Comparison of ENCODE assay signal across 8 cellular contexts in genomic region chr2:100417745-100418090, GRCh38. TPM values are rescaled to one million over a fixed set of nuclear protein-coding genes. Genes with fewer than 3 reads are reported as not detected.
A peak's percentile ranks its signal among the peaks of the same experiment; 100 is the strongest.
DNase-seq lines count a peak whose midpoint lies in the region; TF ChIP-seq lines count a peak whose summit lies in the region.

No MANE protein-coding gene starts in this region.

- no peak overlapping the region for H3K27ac ChIP-seq in DOHH2 (ENCODE audit: low read depth, low read length)
- peak overlapping the region; percentile 75 for H3K27ac ChIP-seq in RWPE1
- H3K27ac ChIP-seq in esophagus muscularis mucosa (replicated peaks in 1 of 4), result peak overlapping the region; percentile 87 to 92 (median 88)
- no peak overlapping the region for H3K27ac ChIP-seq in parathyroid adenoma

- intact Hi-C loops in esophagus muscularis mucosa (cut with DNase I), result no loop called here

- H3K27me3 ChIP-seq in DOHH2 (ENCODE audit: control insufficient read depth, low read length), result no peaks in the 10 kb centered on the region
- H3K27me3 ChIP-seq in esophagus muscularis mucosa, result no peaks in the 10 kb centered on the region
- H3K27me3 ChIP-seq in parathyroid adenoma (ENCODE audit: control insufficient read depth, insufficient read depth, low read length), result no peaks in the 10 kb centered on the region

- H3K79me2 ChIP-seq in DOHH2 (ENCODE audit: control insufficient read depth, low read length) (peaks cover 19% of the 10 kb centered on the region), parathyroid adenoma (peaks cover 7% of the 10 kb centered on the region)

- H3K9me2 ChIP-seq in DOHH2 (replicated peaks; ENCODE audit: control insufficient read depth, low read length), result no peaks in the 10 kb centered on the region

- 9% methylated on average over 10 of the region's 12 CpGs for WGBS in esophagus muscularis mucosa

- no peaks in the 10 kb centered on the region for H4K20me1 ChIP-seq in DOHH2 (ENCODE audit: control insufficient read depth, insufficient read depth, low read depth, low read length)

- CTCF ChIA-PET in RWPE1 (lab: Yijun Ruan, JAX), result interaction anchor here (1.5 kb wide), 1 partner anchor 37 kb away, joined by 4 read pairs; no protein-coding TSS in a partner anchor

- H3K9me3 ChIP-seq in DOHH2 (ENCODE audit: control insufficient read depth, insufficient read depth, low read length) (no peaks in the 10 kb centered on the region), esophagus muscularis mucosa (no peaks in the 10 kb centered on the region), parathyroid adenoma (ENCODE audit: control insufficient read depth, low read length) (no peaks in the 10 kb centered on the region)

- H3K4me1 ChIP-seq in DOHH2 (ENCODE audit: control insufficient read depth, low read length) (peaks cover 25% of the 10 kb centered on the region), esophagus muscularis mucosa (peaks cover 9 to 31% (median 20%) of the 10 kb centered on the region in 4 donors), parathyroid adenoma (no peaks in the 10 kb centered on the region)

- DNase-seq in RWPE1 (ENCODE audit: low spot score) (no peak), esophagus muscularis mucosa (ENCODE audit: extremely low spot score) (no peak), hippocampal formation (lab: John Stamatoyannopoulos, UW) (no peak), COLO668 (lab: John Stamatoyannopoulos, UW; ENCODE audit: unreplicated experiment) (no peak), G401 (ENCODE audit: low spot score) (no peak)
- no peak for DNase-seq in stimulated activated CD8-positive, alpha-beta memory T cell treated with anti-CD3 and anti-CD28 coated beads, Interleukin-4, amount 100 ng/mL, for 48 hours

- in situ Hi-C loops in G401 (cut with HindIII; ENCODE audit: low sequenced_read_pairs), result no loop called here

- no peak for TF ChIP-seq EP300 in esophagus muscularis mucosa (IDR thresholded peaks at IDR 0.05)

- peak overlapping the region; percentile 67 for H2AFZ ChIP-seq in parathyroid adenoma

- peaks cover 13% of the 10 kb centered on the region for H3K36me3 ChIP-seq in DOHH2 (ENCODE audit: control insufficient read depth, low read length)
- peaks cover 0 to 18% (median 4%) of the 10 kb centered on the region in 4 donors for H3K36me3 ChIP-seq in esophagus muscularis mucosa
- no peaks in the 10 kb centered on the region for H3K36me3 ChIP-seq in parathyroid adenoma (ENCODE audit: control insufficient read depth, insufficient read depth, low read length)

- H3F3A ChIP-seq in DOHH2 (ENCODE audit: control insufficient read depth, insufficient read depth), result peaks cover 8% of the 10 kb centered on the region; the same call in 1 of the 2 replicates

- TF ChIP-seq CTCF in DOHH2 (IDR thresholded peaks at IDR 0.05; ENCODE audit: low read depth, low read length, poor library complexity, severe bottlenecking), result no peak
- TF ChIP-seq CTCF in RWPE1 (conservative IDR thresholded peaks at IDR 0.05; ENCODE audit: low read depth), result no peak
- no peak for TF ChIP-seq CTCF in esophagus muscularis mucosa (IDR thresholded peaks at IDR 0.05)
- no peak for TF ChIP-seq CTCF in parathyroid adenoma (IDR thresholded peaks at IDR 0.05)

- H3K4me3 ChIP-seq in DOHH2 (ENCODE audit: low read length) (peak overlapping the region; percentile 80), esophagus muscularis mucosa (peak overlapping the region; percentile 78 to 87 (median 84)), parathyroid adenoma (ENCODE audit: low read depth, low read length) (peak overlapping the region; percentile 43)

- H3K4me2 ChIP-seq in DOHH2 (ENCODE audit: low read length) (peak overlapping the region; percentile 83), parathyroid adenoma (ENCODE audit: low read length) (peak overlapping the region; percentile 86)

- no peak overlapping the region for H3K9ac ChIP-seq in parathyroid adenoma

- POLR2A ChIA-PET in RWPE1 (lab: Yijun Ruan, JAX; ENCODE audit: low non-redundant PET), result no interaction called here

- TF ChIP-seq POLR2A in esophagus muscularis mucosa (IDR thresholded peaks at IDR 0.05; ENCODE audit: low read depth), result no peak

RNA-seq across cellular contexts. Expression of gene CHST10, which starts 0.2 kb away (rescaled TPM):
- total RNA-seq in esophagus muscularis mucosa, result 10 to 100 TPM; 10.8 to 17.0 (median 13.5) TPM
- 18.9 and 23.6 TPM in 2 replicates for total RNA-seq in G401 (2014; rRNA removed; shearing (Covaris generic))

RNA-seq across cellular contexts. Expression of gene NMS, which starts 52.6 kb away (rescaled TPM):
- total RNA-seq in esophagus muscularis mucosa, result not detected
- total RNA-seq in G401 (2014; rRNA removed; shearing (Covaris generic)), result not detected in 2 replicates

Comparison
In these comparisons a context has a peak if more than half of its experiments do, and no peak if none do; other contexts are left out.
1. H3K27ac ChIP-seq: peak in RWPE1 (single experiment) and esophagus muscularis mucosa (4 of 4); none in DOHH2 (single experiment) and parathyroid adenoma (single experiment).
2. Peak in every context shown above with its lines, with median percentiles within 50 percentile points of each other: H3K4me3 ChIP-seq.